ENCODE assay signal across 1 cellular context in genomic region chr1:1678581-1679380, GRCh38.
TF ChIP-seq lines count a peak whose summit lies in the region.

No MANE protein-coding gene starts in this region.

TF ChIP-seq in HepG2, 621 proteins besides CTCF, POLR2A, EP300 and RAD21 (continued from another document and continues in another):
- TF ChIP-seq ZNF547 (CRISPR knock-in tag; IDR thresholded peaks at IDR 0.05): peak; percentile 33; the same call in 1 of the 2 replicates
- 0 out of 2 replicates have a peak, but pooled peaks have one; percentile 4 for TF ChIP-seq FOXJ3 (CRISPR knock-in tag; IDR thresholded peaks at IDR 0.05; ENCODE audit: borderline replicate concordance)
- peak; percentile 62 for TF ChIP-seq GABPB1 (CRISPR knock-in tag; IDR thresholded peaks at IDR 0.05)
- no peak for TF ChIP-seq SIN3A (IDR thresholded peaks at IDR 0.05; ENCODE audit: borderline replicate concordance, low read depth, low read length)
- no peak for TF ChIP-seq SP1 (IDR thresholded peaks at IDR 0.05)
- TF ChIP-seq SP1 (CRISPR knock-in tag; IDR thresholded peaks at IDR 0.05): peak; percentile 45; the same call in 1 of the 2 replicates
- no peak for TF ChIP-seq PCBP2 (optimal IDR thresholded peaks at IDR 0.05; ENCODE audit: low read depth, low read length, poor library complexity, severe bottlenecking)
- 0 out of 2 replicates have a peak, but pooled peaks have one; percentile 42 for TF ChIP-seq ATF5 (CRISPR knock-in tag; IDR thresholded peaks at IDR 0.05; ENCODE audit: low read depth)
- no peak for TF ChIP-seq BCLAF1 (IDR thresholded peaks at IDR 0.05)
- TF ChIP-seq SRSF1 (optimal IDR thresholded peaks at IDR 0.05; ENCODE audit: low read depth, low read length): no peak
- TF ChIP-seq PTBP1 (IDR thresholded peaks at IDR 0.05; ENCODE audit: low read depth, low read length, poor library complexity, severe bottlenecking): no peak
- 0 out of 2 replicates have a peak, but pooled peaks have one; percentile 9 for TF ChIP-seq ZNF557 (CRISPR knock-in tag; IDR thresholded peaks at IDR 0.05)
- TF ChIP-seq FOXP1 (IDR thresholded peaks at IDR 0.05): no peak
- TF ChIP-seq FOXP1 (CRISPR knock-in tag; IDR thresholded peaks at IDR 0.05): no peak; the same call in 1 of the 2 replicates
- TF ChIP-seq NR1H2 (CRISPR knock-in tag; IDR thresholded peaks at IDR 0.05; ENCODE audit: borderline replicate concordance, low read depth): no peak
- TF ChIP-seq ZFX (CRISPR knock-in tag; IDR thresholded peaks at IDR 0.05; ENCODE audit: low read depth): peak; percentile 99
- TF ChIP-seq, protein P1, sequence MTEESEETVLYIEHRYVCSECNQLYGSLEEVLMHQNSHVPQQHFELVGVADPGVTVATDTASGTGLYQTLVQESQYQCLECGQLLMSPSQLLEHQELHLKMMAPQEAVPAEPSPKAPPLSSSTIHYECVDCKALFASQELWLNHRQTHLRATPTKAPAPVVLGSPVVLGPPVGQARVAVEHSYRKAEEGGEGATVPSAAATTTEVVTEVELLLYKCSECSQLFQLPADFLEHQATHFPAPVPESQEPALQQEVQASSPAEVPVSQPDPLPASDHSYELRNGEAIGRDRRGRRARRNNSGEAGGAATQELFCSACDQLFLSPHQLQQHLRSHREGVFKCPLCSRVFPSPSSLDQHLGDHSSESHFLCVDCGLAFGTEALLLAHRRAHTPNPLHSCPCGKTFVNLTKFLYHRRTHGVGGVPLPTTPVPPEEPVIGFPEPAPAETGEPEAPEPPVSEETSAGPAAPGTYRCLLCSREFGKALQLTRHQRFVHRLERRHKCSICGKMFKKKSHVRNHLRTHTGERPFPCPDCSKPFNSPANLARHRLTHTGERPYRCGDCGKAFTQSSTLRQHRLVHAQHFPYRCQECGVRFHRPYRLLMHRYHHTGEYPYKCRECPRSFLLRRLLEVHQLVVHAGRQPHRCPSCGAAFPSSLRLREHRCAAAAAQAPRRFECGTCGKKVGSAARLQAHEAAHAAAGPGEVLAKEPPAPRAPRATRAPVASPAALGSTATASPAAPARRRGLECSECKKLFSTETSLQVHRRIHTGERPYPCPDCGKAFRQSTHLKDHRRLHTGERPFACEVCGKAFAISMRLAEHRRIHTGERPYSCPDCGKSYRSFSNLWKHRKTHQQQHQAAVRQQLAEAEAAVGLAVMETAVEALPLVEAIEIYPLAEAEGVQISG (CRISPR knock-in tag; IDR thresholded peaks at IDR 0.05): peak; percentile 77
- no peak for TF ChIP-seq ZNF713 (CRISPR knock-in tag; IDR thresholded peaks at IDR 0.05)
- no peak for TF ChIP-seq SNAPC2 (CRISPR knock-in tag; IDR thresholded peaks at IDR 0.05)
- TF ChIP-seq ZZZ3 (CRISPR knock-in tag; IDR thresholded peaks at IDR 0.05; ENCODE audit: borderline replicate concordance): no peak; the same call in 1 of the 2 replicates
- TF ChIP-seq, protein P2, sequence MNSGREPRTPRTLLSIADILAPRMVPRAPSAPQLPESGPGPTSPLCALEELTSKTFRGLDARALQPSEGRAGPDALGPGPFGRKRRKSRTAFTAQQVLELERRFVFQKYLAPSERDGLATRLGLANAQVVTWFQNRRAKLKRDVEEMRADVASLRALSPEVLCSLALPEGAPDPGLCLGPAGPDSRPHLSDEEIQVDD (CRISPR knock-in tag; IDR thresholded peaks at IDR 0.05; ENCODE audit: borderline replicate concordance): no peak
- no peak for TF ChIP-seq ZFP1 (CRISPR knock-in tag; IDR thresholded peaks at IDR 0.05)
- TF ChIP-seq CHD4 (IDR thresholded peaks at IDR 0.05; ENCODE audit: borderline replicate concordance, low read length): no peak
- TF ChIP-seq HOMEZ (CRISPR knock-in tag; IDR thresholded peaks at IDR 0.05; ENCODE audit: low read depth): 0 out of 2 replicates have a peak, but pooled peaks have one; percentile 27
- no peak for TF ChIP-seq ZNF616 (CRISPR knock-in tag; IDR thresholded peaks at IDR 0.05; ENCODE audit: low read depth)
- TF ChIP-seq, protein P3, sequence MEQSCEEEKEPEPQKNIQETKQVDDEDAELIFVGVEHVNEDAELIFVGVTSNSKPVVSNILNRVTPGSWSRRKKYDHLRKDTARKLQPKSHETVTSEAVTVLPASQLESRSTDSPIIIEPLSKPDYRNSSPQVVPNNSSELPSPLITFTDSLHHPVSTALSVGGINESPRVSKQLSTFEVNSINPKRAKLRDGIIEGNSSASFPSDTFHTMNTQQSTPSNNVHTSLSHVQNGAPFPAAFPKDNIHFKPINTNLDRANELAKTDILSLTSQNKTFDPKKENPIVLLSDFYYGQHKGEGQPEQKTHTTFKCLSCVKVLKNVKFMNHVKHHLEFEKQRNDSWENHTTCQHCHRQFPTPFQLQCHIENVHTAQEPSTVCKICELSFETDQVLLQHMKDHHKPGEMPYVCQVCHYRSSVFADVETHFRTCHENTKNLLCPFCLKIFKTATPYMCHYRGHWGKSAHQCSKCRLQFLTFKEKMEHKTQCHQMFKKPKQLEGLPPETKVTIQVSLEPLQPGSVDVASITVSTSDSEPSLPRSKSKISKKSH (CRISPR knock-in tag; IDR thresholded peaks at IDR 0.05; ENCODE audit: borderline replicate concordance): peak; percentile 68
- TF ChIP-seq TRIM24 (CRISPR knock-in tag; IDR thresholded peaks at IDR 0.05): no peak
- TF ChIP-seq ZNF878 (CRISPR knock-in tag; IDR thresholded peaks at IDR 0.05): peak; percentile 75; the same call in 1 of the 2 replicates
- no peak for TF ChIP-seq HES4 (CRISPR knock-in tag; IDR thresholded peaks at IDR 0.05; ENCODE audit: borderline replicate concordance)
- TF ChIP-seq, protein P4, sequence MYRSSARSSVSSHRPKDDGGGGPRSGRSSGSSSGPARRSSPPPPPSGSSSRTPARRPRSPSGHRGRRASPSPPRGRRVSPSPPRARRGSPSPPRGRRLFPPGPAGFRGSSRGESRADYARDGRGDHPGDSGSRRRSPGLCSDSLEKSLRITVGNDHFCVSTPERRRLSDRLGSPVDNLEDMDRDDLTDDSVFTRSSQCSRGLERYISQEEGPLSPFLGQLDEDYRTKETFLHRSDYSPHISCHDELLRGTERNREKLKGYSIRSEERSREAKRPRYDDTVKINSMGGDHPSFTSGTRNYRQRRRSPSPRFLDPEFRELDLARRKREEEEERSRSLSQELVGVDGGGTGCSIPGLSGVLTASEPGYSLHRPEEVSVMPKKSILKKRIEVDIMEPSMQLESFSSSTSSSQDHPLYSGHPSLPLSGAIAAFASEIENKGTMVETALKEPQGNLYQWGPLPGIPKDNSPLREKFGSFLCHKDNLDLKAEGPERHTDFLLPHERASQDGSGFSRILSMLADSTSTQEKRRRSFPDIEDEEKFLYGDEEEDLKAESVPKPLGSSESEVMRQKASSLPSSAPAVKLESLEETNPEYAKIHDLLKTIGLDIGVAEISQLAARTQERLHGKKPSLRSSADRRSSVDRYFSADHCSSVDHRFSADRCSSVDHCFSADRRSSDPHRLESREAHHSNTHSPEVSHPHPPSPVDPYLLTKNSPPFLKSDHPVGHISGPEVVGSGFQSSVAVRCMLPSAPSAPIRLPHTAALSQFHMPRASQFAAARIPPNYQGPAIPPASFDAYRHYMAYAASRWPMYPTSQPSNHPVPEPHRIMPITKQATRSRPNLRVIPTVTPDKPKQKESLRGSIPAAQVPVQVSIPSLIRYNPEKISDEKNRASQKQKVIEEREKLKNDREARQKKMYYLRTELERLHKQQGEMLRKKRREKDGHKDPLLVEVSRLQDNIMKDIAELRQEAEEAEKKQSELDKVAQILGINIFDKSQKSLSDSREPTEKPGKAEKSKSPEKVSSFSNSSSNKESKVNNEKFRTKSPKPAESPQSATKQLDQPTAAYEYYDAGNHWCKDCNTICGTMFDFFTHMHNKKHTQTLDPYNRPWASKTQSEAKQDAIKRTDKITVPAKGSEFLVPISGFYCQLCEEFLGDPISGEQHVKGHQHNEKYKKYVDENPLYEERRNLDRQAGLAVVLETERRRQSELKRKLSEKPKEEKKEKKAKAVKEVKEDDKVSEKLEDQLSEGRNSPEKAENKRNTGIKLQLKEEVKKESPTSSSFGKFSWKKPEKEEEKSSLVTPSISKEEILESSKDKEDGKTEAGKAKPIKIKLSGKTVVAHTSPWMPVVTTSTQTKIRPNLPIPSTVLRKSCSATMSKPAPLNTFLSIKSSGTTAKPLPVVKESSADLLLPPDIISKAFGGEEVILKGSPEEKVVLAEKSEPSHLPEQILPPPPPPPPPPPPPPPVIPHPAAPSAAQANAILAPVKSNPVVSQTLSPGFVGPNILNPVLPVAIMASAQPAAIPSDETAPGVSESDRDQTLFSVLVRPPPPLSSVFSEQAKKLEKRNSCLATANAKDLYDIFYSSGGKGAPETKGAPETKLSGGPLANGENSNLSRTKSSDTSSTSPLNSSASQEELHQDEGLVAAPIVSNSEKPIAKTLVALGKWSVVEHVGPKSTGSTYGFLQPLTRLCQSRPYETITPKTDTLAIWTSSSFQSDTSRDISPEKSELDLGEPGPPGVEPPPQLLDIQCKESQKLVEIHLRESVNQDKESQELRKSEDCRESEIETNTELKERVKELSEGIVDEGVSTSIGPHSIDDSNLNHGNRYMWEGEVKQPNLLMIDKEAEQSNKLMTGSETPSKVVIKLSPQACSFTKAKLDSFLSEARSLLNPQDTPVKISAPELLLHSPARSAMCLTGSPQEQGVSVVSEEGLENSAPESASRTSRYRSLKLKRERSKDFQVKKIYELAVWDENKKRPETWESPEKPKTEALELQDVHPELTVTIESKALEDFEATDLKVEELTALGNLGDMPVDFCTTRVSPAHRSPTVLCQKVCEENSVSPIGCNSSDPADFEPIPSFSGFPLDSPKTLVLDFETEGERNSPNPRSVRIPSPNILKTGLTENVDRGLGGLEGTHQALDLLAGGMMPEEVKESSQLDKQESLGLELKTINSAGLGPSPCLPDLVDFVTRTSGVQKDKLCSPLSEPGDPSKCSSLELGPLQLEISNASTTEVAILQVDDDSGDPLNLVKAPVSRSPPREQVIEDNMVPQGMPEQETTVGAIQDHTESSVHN (CRISPR knock-in tag; IDR thresholded peaks at IDR 0.05): no peak
- TF ChIP-seq ATF6 (CRISPR knock-in tag; conservative IDR thresholded peaks at IDR 0.05): no peak
- TF ChIP-seq, protein P5, sequence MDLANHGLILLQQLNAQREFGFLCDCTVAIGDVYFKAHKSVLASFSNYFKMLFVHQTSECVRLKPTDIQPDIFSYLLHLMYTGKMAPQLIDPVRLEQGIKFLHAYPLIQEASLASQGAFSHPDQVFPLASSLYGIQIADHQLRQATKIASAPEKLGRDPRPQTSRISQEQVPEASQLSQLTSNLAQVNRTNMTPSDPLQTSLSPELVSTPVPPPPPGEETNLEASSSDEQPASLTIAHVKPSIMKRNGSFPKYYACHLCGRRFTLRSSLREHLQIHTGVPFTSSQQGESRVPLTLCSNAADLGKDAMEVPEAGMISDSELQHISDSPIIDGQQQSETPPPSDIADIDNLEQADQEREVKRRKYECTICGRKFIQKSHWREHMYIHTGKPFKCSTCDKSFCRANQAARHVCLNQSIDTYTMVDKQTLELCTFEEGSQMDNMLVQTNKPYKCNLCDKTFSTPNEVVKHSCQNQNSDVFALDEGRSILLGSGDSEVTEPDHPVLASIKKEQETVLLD (CRISPR knock-in tag; IDR thresholded peaks at IDR 0.05; ENCODE audit: low read depth): no peak; the same call in 1 of the 2 replicates
- TF ChIP-seq RFXANK (CRISPR knock-in tag; IDR thresholded peaks at IDR 0.05): no peak
- no peak for TF ChIP-seq ARID2 (CRISPR knock-in tag; IDR thresholded peaks at IDR 0.05; ENCODE audit: borderline replicate concordance)
- no peak for TF ChIP-seq SP140L (CRISPR knock-in tag; IDR thresholded peaks at IDR 0.05; ENCODE audit: borderline replicate concordance)
- TF ChIP-seq ZSCAN9 (CRISPR knock-in tag; IDR thresholded peaks at IDR 0.05; ENCODE audit: borderline replicate concordance): no peak
- peak; percentile 96; the same call in 1 of the 2 replicates for TF ChIP-seq MTA1 (CRISPR knock-in tag; IDR thresholded peaks at IDR 0.05; ENCODE audit: borderline replicate concordance)
- no peak for TF ChIP-seq ZNF225 (CRISPR knock-in tag; IDR thresholded peaks at IDR 0.05)
